In the genomic region with DNA sequence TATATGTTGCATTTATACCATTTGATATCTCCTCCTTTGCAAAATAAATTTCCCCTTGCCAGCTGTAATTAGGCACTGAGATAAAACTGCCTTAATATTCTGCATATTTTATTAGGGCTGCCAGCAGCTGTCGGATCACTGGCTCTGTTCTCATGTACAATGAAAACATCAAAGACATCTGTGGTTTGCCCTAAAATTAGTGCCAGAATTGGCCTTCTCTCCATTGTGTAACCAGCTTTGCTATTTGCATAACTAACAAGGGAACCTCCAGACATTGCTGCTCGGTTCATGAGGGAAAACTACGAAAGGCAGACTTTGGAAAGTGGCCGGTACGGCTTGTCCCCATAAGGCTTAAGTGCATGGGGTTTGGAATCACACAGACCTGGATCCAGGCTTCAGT, we compare ENCODE assay signal across 15 cellular contexts. TPM values are rescaled to one million over a fixed set of nuclear protein-coding genes. Genes with fewer than 3 reads are reported as not detected.
A peak's percentile ranks its signal among the peaks of the same experiment; 100 is the strongest.
DNase-seq lines count a peak whose midpoint lies in the region; ATAC-seq and TF ChIP-seq lines count a peak whose summit lies in the region.
"Had no signal": no experiment of that assay in that cellular context is flagged by ENCODE, and none has a peak within 500 bp of the region (broad histone marks: within the 10 kb centered on the region; RNA-seq: fewer than 3 reads in every experiment).

No MANE protein-coding gene starts in this region.

- TF ChIP-seq POLR2A in gastroesophageal sphincter (IDR thresholded peaks at IDR 0.05): no peak

- no peaks in the 10 kb centered on the region for H3K36me3 ChIP-seq in naive thymus-derived CD4-positive, alpha-beta T cell (ENCODE audit: control insufficient read depth in 2 of 3, insufficient read depth in 3 of 3, low read length in 3 of 3)
- H3K36me3 ChIP-seq in gastroesophageal sphincter: no peaks in the 10 kb centered on the region

- peaks cover 0 to 13% (median 0%) of the 10 kb centered on the region in 5 donors for H3K36me3 Mint-ChIP-seq in naive thymus-derived CD4-positive, alpha-beta T cell

- peak overlapping the region in 7 of 9 donors; percentile 19 to 82 (median 38) for H3K27ac Mint-ChIP-seq in naive thymus-derived CD4-positive, alpha-beta T cell

- no peak overlapping the region for H3K27ac ChIP-seq in naive thymus-derived CD4-positive, alpha-beta T cell (ENCODE audit: low read depth, low read length)
- no peak overlapping the region for H3K27ac ChIP-seq in gastroesophageal sphincter
- H3K27ac ChIP-seq: PC-9 had no signal

- POLR2A ChIA-PET in naive thymus-derived CD4-positive, alpha-beta T cell (lab: Charles Lee): interaction anchor here (0.8 to 2.6 kb wide), 5 partner anchors 13 to 48 kb away, joined by 3 to 9 read pairs (median 3); a partner anchor contains a TSS

- no peaks in the 10 kb centered on the region for H3K27me3 ChIP-seq in naive thymus-derived CD4-positive, alpha-beta T cell (ENCODE audit: control insufficient read depth in 2 of 2, insufficient read depth in 2 of 2, low read length in 2 of 2)
- H3K27me3 ChIP-seq in gastroesophageal sphincter: no peaks in the 10 kb centered on the region

- ATAC-seq in naive thymus-derived CD4-positive, alpha-beta T cell: no peak
- ATAC-seq in GM21360 (IDR thresholded peaks at IDR 0.05; ENCODE audit: unreplicated experiment): no peak
- ATAC-seq in gastroesophageal sphincter: no peak
- ATAC-seq in HG02840 (IDR thresholded peaks at IDR 0.05; ENCODE audit: low FRiP score, unreplicated experiment): no peak
- ATAC-seq: activated T-cell treated with anti-CD3 and anti-CD28 coated beads, Interleukin-2, amount 50 U/mL, for 4 hours; mucosa of descending colon had no signal

- peaks cover 36 to 67% (median 57%) of the 10 kb centered on the region in 7 donors for H3K4me1 Mint-ChIP-seq in naive thymus-derived CD4-positive, alpha-beta T cell

- CTCF ChIA-PET in naive thymus-derived CD4-positive, alpha-beta T cell (lab: Charles Lee): interaction anchor here (0.8 kb wide), 1 partner anchor 37 kb away, joined by 3 read pairs; no protein-coding TSS in a partner anchor

- peaks cover 0 to 4% (median 0%) of the 10 kb centered on the region in 11 donors for H3K9me3 Mint-ChIP-seq in naive thymus-derived CD4-positive, alpha-beta T cell
- H3K9me3 Mint-ChIP-seq: activated T-cell treated with anti-CD3 and anti-CD28 coated beads, Interleukin-2, amount 50 U/mL, for 4 hours had no signal

- peaks cover 9 to 28% of the 10 kb centered on the region in 2 donors for H3K4me1 ChIP-seq in naive thymus-derived CD4-positive, alpha-beta T cell (ENCODE audit: control insufficient read depth in 2 of 2, insufficient read depth in 2 of 2, low read length in 2 of 2)
- peaks cover 0 to 5% (median 4%) of the 10 kb centered on the region in 3 donors for H3K4me1 ChIP-seq in gastroesophageal sphincter

- peak; percentile 7 for DNase-seq in G401 (ENCODE audit: low spot score)
- DNase-seq in NCI-H524 treated with DMSO at 0.1 percent for 48 hours (lab: John Stamatoyannopoulos, UW): peak; percentile 25
- DNase-seq in astrocyte of the hippocampus (ENCODE audit: low read depth, low spot score): peak; percentile 36
- peak in 1 of 9 donors; percentile 13 for DNase-seq in naive thymus-derived CD4-positive, alpha-beta T cell
- DNase-seq in DMS79 treated with DMSO at 0.1 percent for 48 hours (lab: John Stamatoyannopoulos, UW): no peak
- DNase-seq: activated CD4-positive, alpha-beta T cell treated with anti-CD3 and anti-CD28 coated beads for 1 hour; activated T-cell treated with anti-CD3 and anti-CD28 coated beads, Interleukin-2, amount 50 U/mL, for 4 hours; KBM-7; mucosa of descending colon; NCI-H2029; PC-9; retina had no signal

- 62 to 64% methylated on average over 4 to 5 of the region's 5 CpGs for WGBS in gastroesophageal sphincter (ENCODE audit: low coverage in 1 of 2), 2 donors

- H3K27me3 Mint-ChIP-seq in naive thymus-derived CD4-positive, alpha-beta T cell: no peaks in the 10 kb centered on the region

- no peak for TF ChIP-seq EP300 in gastroesophageal sphincter (IDR thresholded peaks at IDR 0.05)

- intact Hi-C loops in naive thymus-derived CD4-positive, alpha-beta T cell (cut with micrococcal nuclease): no loop called here

- in situ Hi-C loops in G401 (cut with HindIII; ENCODE audit: low sequenced_read_pairs): no loop called here

- H3K9me3 ChIP-seq in naive thymus-derived CD4-positive, alpha-beta T cell (ENCODE audit: control insufficient read depth in 2 of 3, low read length in 3 of 3): no peaks in the 10 kb centered on the region
- H3K9me3 ChIP-seq in gastroesophageal sphincter: no peaks in the 10 kb centered on the region
- H3K9me3 ChIP-seq: mucosa of descending colon had no signal

- no peak overlapping the region for H3K4me3 ChIP-seq in naive thymus-derived CD4-positive, alpha-beta T cell (ENCODE audit: low read length)
- no peak overlapping the region for H3K4me3 ChIP-seq in gastroesophageal sphincter
- H3K4me3 ChIP-seq: mucosa of descending colon, PC-9 had no signal

- peak overlapping the region in 7 of 10 donors; percentile 4 to 67 (median 56) for H3K4me3 Mint-ChIP-seq in naive thymus-derived CD4-positive, alpha-beta T cell
- H3K4me3 Mint-ChIP-seq: activated T-cell treated with anti-CD3 and anti-CD28 coated beads, Interleukin-2, amount 50 U/mL, for 4 hours had no signal

- no peak for TF ChIP-seq CTCF in gastroesophageal sphincter (IDR thresholded peaks at IDR 0.05)

RNA-seq across cellular contexts. Expression of a gene that starts 45.5 kb away (rescaled TPM):
- 37.9 and 62.8 TPM in 2 replicates for total RNA-seq in G401 (2014; rRNA removed; shearing (Covaris generic))
- total RNA-seq in naive thymus-derived CD4-positive, alpha-beta T cell: 100 to 1,000 TPM in 3 of 5 experiments, 10 to 100 TPM in 2; 73.5 to 179 (median 142) TPM
- 100 to 1,000 TPM; 136 to 159 TPM for polyA plus RNA-seq in naive thymus-derived CD4-positive, alpha-beta T cell
- total RNA-seq in gastroesophageal sphincter: 10 to 100 TPM; 27.1 to 50.6 (median 33.6) TPM
